ENCODE assay signal across 9 cellular contexts in the genomic region with DNA sequence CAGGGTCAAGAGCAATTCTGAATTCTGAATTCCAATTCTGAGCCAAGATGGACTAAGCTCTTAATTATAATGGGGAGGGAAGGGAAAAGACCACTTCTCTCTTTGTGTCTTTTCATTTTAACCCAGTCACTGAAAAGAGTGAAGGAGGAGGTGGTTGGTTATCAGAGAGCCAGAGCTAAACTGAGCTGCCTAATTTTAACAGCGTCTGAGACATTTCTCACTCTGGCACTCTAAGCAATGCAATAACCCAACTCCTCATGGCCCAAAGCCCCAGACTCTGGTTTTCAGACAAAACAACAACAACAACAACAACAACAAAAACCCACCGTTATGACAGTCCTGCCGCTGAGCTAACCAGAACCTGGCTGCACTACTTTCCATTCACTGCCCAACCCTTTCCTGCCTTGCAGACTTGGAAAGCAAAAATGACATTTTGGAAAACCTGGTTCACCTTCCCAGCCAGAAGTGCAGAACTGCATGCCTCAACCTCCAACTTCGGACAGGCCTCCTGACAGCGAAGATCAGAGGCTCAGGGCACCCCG. TPM values are rescaled to one million over a fixed set of nuclear protein-coding genes. Genes with fewer than 3 reads are reported as not detected.
DNase-seq lines count a peak whose midpoint lies in the region; ATAC-seq and TF ChIP-seq lines count a peak whose summit lies in the region.
"Had no signal": no experiment of that assay in that cellular context is flagged by ENCODE, and none has a peak within 500 bp of the region (broad histone marks: within the 10 kb centered on the region; RNA-seq: fewer than 3 reads in every experiment).

No MANE protein-coding gene starts in this region.

- no peaks in the 10 kb centered on the region for H3K27me3 ChIP-seq in heart left ventricle
- no peaks in the 10 kb centered on the region for H3K27me3 ChIP-seq in skeletal muscle satellite cell (ENCODE audit: control insufficient read depth, insufficient read depth, low read length)

- no peak for TF ChIP-seq CTCF in WI38 (IDR thresholded peaks at IDR 0.05; ENCODE audit: low read depth, low read length)
- no peak for TF ChIP-seq CTCF in heart left ventricle (IDR thresholded peaks at IDR 0.05)

- DNase-seq in heart left ventricle: no peak
- no peak for DNase-seq in AG20443 (ENCODE audit: low spot score)
- no peak for DNase-seq in amygdala (lab: John Stamatoyannopoulos, UW)

- peak; percentile 15 for ATAC-seq in GM21528 (IDR thresholded peaks at IDR 0.05; ENCODE audit: low FRiP score, unreplicated experiment)
- ATAC-seq in heart left ventricle: peak in 3 of 4 donors; percentile 12 to 36 (median 25)
- no peak for ATAC-seq in HG03025 (IDR thresholded peaks at IDR 0.05; ENCODE audit: low FRiP score, unreplicated experiment)
- ATAC-seq in HG02610 (IDR thresholded peaks at IDR 0.05; ENCODE audit: unreplicated experiment): no peak

- H3K36me3 ChIP-seq in heart left ventricle: peaks cover 0 to 16% (median 0%) of the 10 kb centered on the region in 9 donors
- H3K36me3 ChIP-seq in skeletal muscle satellite cell (ENCODE audit: insufficient read depth, low read length): peaks cover 8% of the 10 kb centered on the region

- H3K4me3 ChIP-seq in WI38 (ENCODE audit: low read depth, low read length) (peak overlapping the region; percentile 80), heart left ventricle (peak overlapping the region; percentile 58 to 97 (median 78)), skeletal muscle satellite cell (ENCODE audit: low read length) (peak overlapping the region; percentile 91)

- 2 to 3% (median 3%) methylated on average over 6 of the region's 6 CpGs for WGBS in heart left ventricle, 4 donors

- H3K27ac ChIP-seq in heart left ventricle: peak overlapping the region in 10 of 12 donors; percentile 47 to 89 (median 82)

- intact Hi-C loops in heart left ventricle (cut with DNase I): loop anchor here in 6 of 10 donors (5.0 to 10.0 kb wide), 3 partner anchors 146 to 568 kb away; a partner anchor contains a TSS

- H3K4me1 ChIP-seq in heart left ventricle (peaks cover 0 to 22% (median 12%) of the 10 kb centered on the region in 12 donors), skeletal muscle satellite cell (ENCODE audit: control insufficient read depth, insufficient read depth, low read length) (peaks cover 9% of the 10 kb centered on the region)

- peak overlapping the region; percentile 88 for H3K9ac ChIP-seq in skeletal muscle satellite cell (ENCODE audit: low read depth, low read length)

- H3K9me3 ChIP-seq in heart left ventricle: no peaks in the 10 kb centered on the region
- no peaks in the 10 kb centered on the region for H3K9me3 ChIP-seq in skeletal muscle satellite cell (replicated peaks; ENCODE audit: low read length)

- peak overlapping the region; percentile 84 for H3K4me2 ChIP-seq in skeletal muscle satellite cell (ENCODE audit: low read length)

- no peak for TF ChIP-seq POLR2A in heart left ventricle (IDR thresholded peaks at IDR 0.05)

RNA-seq across cellular contexts. Expression of a gene that starts 1.0 kb away (rescaled TPM):
- total RNA-seq in heart left ventricle: 10 to 100 TPM in 4 of 9 donors, 1 to 10 TPM in 5; 7.2 to 14.1 (median 9.8) TPM
- 1 to 10 TPM; 5.8 to 6.7 TPM for polyA plus RNA-seq in heart left ventricle
- total RNA-seq in skeletal muscle satellite cell (2012; rRNA removed): 8.7 and 13.4 TPM in 2 replicates

RNA-seq across cellular contexts. Expression of a gene that starts 53.8 kb away (rescaled TPM):
- total RNA-seq in heart left ventricle: not detected
- not detected for polyA plus RNA-seq in heart left ventricle
- not detected in 2 replicates for total RNA-seq in skeletal muscle satellite cell (2012; rRNA removed)
- total RNA-seq: pulmonary artery endothelial cell had no signal

Comparison
In these comparisons a context has a peak if more than half of its experiments do, and no peak if none do; other contexts are left out.
1. ATAC-seq: peak in GM21528 (single experiment) and heart left ventricle (3 of 4); none in HG03025 (single experiment) and HG02610 (single experiment).
2. Peak in every context shown above with its lines, with median percentiles within 50 percentile points of each other: H3K4me3 ChIP-seq.